In the genomic region with DNA sequence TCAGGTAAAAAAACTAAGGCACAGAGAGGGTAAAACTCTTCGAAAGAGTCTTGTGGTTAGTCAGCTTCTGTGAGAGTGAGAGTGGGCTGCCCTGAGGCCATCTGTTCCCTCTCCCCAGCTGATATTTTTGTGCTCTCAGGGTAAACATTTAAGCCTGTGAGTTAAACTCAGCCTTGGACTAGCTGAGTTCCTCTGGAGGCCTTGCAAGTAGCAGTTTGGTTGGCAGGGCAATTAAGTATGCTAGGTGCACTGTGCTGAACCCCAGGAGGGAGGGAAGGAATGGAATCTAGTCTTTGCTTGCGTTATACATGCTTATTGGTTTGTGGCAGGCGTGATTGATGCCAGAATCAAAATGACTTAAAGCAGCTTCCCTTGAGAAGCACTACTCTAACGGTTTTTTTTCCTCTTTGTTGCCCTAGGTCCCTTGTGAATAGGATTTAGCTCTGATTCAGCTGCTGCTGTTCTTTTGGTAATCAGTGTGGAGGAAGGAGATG, we compare ENCODE assay signal across 9 cellular contexts.
A peak's percentile ranks its signal among the peaks of the same experiment; 100 is the strongest.
DNase-seq lines count a peak whose midpoint lies in the region; ATAC-seq lines count a peak whose summit lies in the region.
"Had no signal": no experiment of that assay in that cellular context is flagged by ENCODE, and none has a peak within 500 bp of the region (broad histone marks: within the 10 kb centered on the region; RNA-seq: fewer than 3 reads in every experiment).

No MANE protein-coding gene starts in this region.

- no peaks in the 10 kb centered on the region for H3K9me3 ChIP-seq in ectodermal cell (ENCODE audit: control insufficient read depth, low read length)

- 15 to 19% methylated on average over 4 of the region's 4 CpGs for WGBS in ectodermal cell, 2 experiments

- DNase-seq in DMS79 (lab: John Stamatoyannopoulos, UW) (peak; percentile 50), NCI-H2196 (lab: John Stamatoyannopoulos, UW; ENCODE audit: unreplicated experiment) (no peak), amniotic stem cell (lab: John Stamatoyannopoulos, UW) (no peak), midbrain (lab: John Stamatoyannopoulos, UW) (no peak)
- DNase-seq in stimulated activated naive CD4-positive, alpha-beta T cell treated with Interleukin-2 at 50 U/mL for 16 hours (lab: John Stamatoyannopoulos, UW): no peak

- H3K4me3 ChIP-seq in ectodermal cell (ENCODE audit: insufficient read depth, low read depth, low read length): no peak overlapping the region

- H3K27me3 ChIP-seq in ectodermal cell (ENCODE audit: control insufficient read depth, insufficient read depth, low read length, poor library complexity, severe bottlenecking): no peaks in the 10 kb centered on the region

- H3K27ac ChIP-seq in ectodermal cell (ENCODE audit: insufficient read depth, low read depth, low read length, poor library complexity, severe bottlenecking): peak overlapping the region; percentile 51
- H3K27ac ChIP-seq: parathyroid adenoma had no signal

- H3K36me3 ChIP-seq in ectodermal cell (ENCODE audit: control insufficient read depth, insufficient read depth, low read length): no peaks in the 10 kb centered on the region

- H3K4me1 ChIP-seq in ectodermal cell (ENCODE audit: control insufficient read depth, insufficient read depth, low read length): peaks cover 40% of the 10 kb centered on the region
- H3K4me1 ChIP-seq: parathyroid adenoma had no signal

- ATAC-seq in GM19463 (IDR thresholded peaks at IDR 0.05; ENCODE audit: unreplicated experiment) (peak; percentile 59), HG03432 (IDR thresholded peaks at IDR 0.05; ENCODE audit: unreplicated experiment) (peak; percentile 64)
